Comparison of ENCODE assay signal across 8 cellular contexts in genomic region chr10:46787321-46787615, GRCh38.
DNase-seq lines count a peak whose midpoint lies in the region; ATAC-seq lines count a peak whose summit lies in the region.

No MANE protein-coding gene starts in this region.

- DNase-seq in activated CD8-positive, alpha-beta memory T cell treated with anti-CD3 and anti-CD28 coated beads, Interleukin-2, amount 50 U/mL, for 1 hour (ENCODE audit: extremely low read depth): peak; percentile 1
- DNase-seq in activated CD8-positive, alpha-beta memory T cell treated with anti-CD3 and anti-CD28 coated beads, Interleukin-2, amount 50 U/mL, for 48 hours: no peak
- peak; percentile 63 for DNase-seq in SW480 (ENCODE audit: low spot score)
- no peak for DNase-seq in effector memory CD4-positive, alpha-beta T cell
- DNase-seq in memory B cell (ENCODE audit: low spot score in 2 of 2): no peak
- peak; percentile 77 for DNase-seq in superior temporal gyrus (ENCODE audit: extremely low spot score)
- no peak for DNase-seq in NCI-H187 treated with DMSO at 0.1 percent for 48 hours (lab: John Stamatoyannopoulos, UW)

- H3K36me3 Mint-ChIP-seq in memory B cell: no peaks in the 10 kb centered on the region

- no peaks in the 10 kb centered on the region for H3K27me3 Mint-ChIP-seq in memory B cell

- peak; percentile 61 for ATAC-seq in HG03432 (IDR thresholded peaks at IDR 0.05; ENCODE audit: unreplicated experiment)
- ATAC-seq in memory B cell (ENCODE audit: low read depth): peak; percentile 38

- no peaks in the 10 kb centered on the region for H3K27me3 ChIP-seq in effector memory CD4-positive, alpha-beta T cell (replicated peaks; ENCODE audit: control insufficient read depth, insufficient read depth, low read length, poor library complexity, severe bottlenecking)

- peak overlapping the region; percentile 88 for H3K4me3 Mint-ChIP-seq in memory B cell

- no peaks in the 10 kb centered on the region for H3K9me3 ChIP-seq in effector memory CD4-positive, alpha-beta T cell (ENCODE audit: control insufficient read depth, low read length)

- peak overlapping the region; percentile 75 for H3K27ac Mint-ChIP-seq in memory B cell

- H3K4me1 ChIP-seq in effector memory CD4-positive, alpha-beta T cell (ENCODE audit: control insufficient read depth, insufficient read depth, low read length, poor library complexity, severe bottlenecking): no peaks in the 10 kb centered on the region

- H3K27ac ChIP-seq in effector memory CD4-positive, alpha-beta T cell (ENCODE audit: insufficient read depth, low read length, poor library complexity, severe bottlenecking): no peak overlapping the region

- peaks cover 5% of the 10 kb centered on the region for H3K4me1 Mint-ChIP-seq in memory B cell

- peak overlapping the region; percentile 68 for H3K4me3 ChIP-seq in effector memory CD4-positive, alpha-beta T cell (ENCODE audit: insufficient read depth, low read depth, low read length, poor library complexity, severe bottlenecking)

- no peaks in the 10 kb centered on the region for H3K9me3 Mint-ChIP-seq in memory B cell

- H3K36me3 ChIP-seq in effector memory CD4-positive, alpha-beta T cell (ENCODE audit: control insufficient read depth, insufficient read depth, low read length): no peaks in the 10 kb centered on the region

Comparison
In these comparisons a context has a peak if more than half of its experiments do, and no peak if none do; other contexts are left out.
1. DNase-seq: peak in activated CD8-positive, alpha-beta memory T cell treated with anti-CD3 and anti-CD28 coated beads, Interleukin-2, amount 50 U/mL, for 1 hour (single experiment), SW480 (single experiment) and superior temporal gyrus (single experiment); none in activated CD8-positive, alpha-beta memory T cell treated with anti-CD3 and anti-CD28 coated beads, Interleukin-2, amount 50 U/mL, for 48 hours (single experiment), effector memory CD4-positive, alpha-beta T cell (0 of 3), memory B cell (0 of 2) and NCI-H187 treated with DMSO at 0.1 percent for 48 hours (single experiment).